14 cellular contexts compared by ENCODE assay signal in the genomic region with DNA sequence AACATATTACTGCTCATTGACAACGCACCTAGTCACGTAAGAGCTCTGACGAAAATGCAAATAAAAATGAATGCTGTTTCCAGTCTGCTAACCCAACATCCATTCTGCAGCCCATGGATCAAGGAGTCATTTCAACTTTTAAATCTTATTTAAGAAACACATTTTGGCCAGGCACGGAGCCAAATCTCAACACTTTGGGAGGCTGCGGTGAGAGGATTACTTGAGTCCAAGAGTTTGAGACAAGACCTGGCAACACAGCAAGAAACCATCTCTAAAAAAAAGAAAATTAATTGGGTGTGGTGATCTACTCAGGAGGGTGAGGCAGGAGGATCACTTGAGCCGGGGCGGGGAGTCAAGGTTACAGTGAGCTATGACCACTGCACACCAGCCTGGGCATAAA. TPM values are rescaled to one million over a fixed set of nuclear protein-coding genes. Genes with fewer than 3 reads are reported as not detected.
DNase-seq lines count a peak whose midpoint lies in the region; ATAC-seq and TF ChIP-seq lines count a peak whose summit lies in the region.
"Had no signal": no experiment of that assay in that cellular context is flagged by ENCODE, and none has a peak within 500 bp of the region (broad histone marks: within the 10 kb centered on the region; RNA-seq: fewer than 3 reads in every experiment).

No MANE protein-coding gene starts in this region.

- H2BK15ac ChIP-seq in IMR-90 (ENCODE audit: low read depth, low read length), result no peak overlapping the region

- TF ChIP-seq EP300 in tibial nerve (IDR thresholded peaks at IDR 0.05), result no peak

- intact Hi-C loops in IMR-90 (cut with micrococcal nuclease), result no loop called here

- ATAC-seq in IMR-90 (ENCODE audit: low read depth) (peak; percentile 54; the same call in 1 of the 2 replicates), esophagus mucosa (peak; percentile 44), HG02759 (IDR thresholded peaks at IDR 0.05; ENCODE audit: unreplicated experiment) (no peak)
- ATAC-seq: CD8-positive, alpha-beta T cell; HCT116 had no signal

- H3K4me2 ChIP-seq in IMR-90 (ENCODE audit: low read depth, low read length), result no peak overlapping the region

- no peak overlapping the region for H2AK5ac ChIP-seq in IMR-90 (ENCODE audit: low read depth, low read length)

- DNase-seq in DMS79 treated with DMSO at 0.1 percent for 48 hours (lab: John Stamatoyannopoulos, UW) (peak; percentile 37), IMR-90 (peak; percentile 13), NCI-H2029 (lab: John Stamatoyannopoulos, UW) (no peak), tibial nerve (ENCODE audit: low spot score in 2 of 2) (no peak)
- no peak for DNase-seq in effector memory CD4-positive, alpha-beta T cell
- DNase-seq: CD8-positive, alpha-beta T cell; COR-L47; DMS153; GF-D8 had no signal

- CTCF ChIA-PET in IMR-90 (lab: Yijun Ruan, JAX), result interaction anchor here (1.4 kb wide), 1 partner anchor 8 kb away, joined by 3 read pairs; no protein-coding TSS in a partner anchor

- H3K9me3 ChIP-seq in IMR-90 (ENCODE audit: control insufficient read depth, insufficient read depth, low read length), result no peaks in the 10 kb centered on the region
- H3K9me3 ChIP-seq in effector memory CD4-positive, alpha-beta T cell (ENCODE audit: control insufficient read depth, low read length), result no peaks in the 10 kb centered on the region
- no peaks in the 10 kb centered on the region for H3K9me3 ChIP-seq in tibial nerve

- no peak overlapping the region for H3K14ac ChIP-seq in IMR-90 (replicated peaks; ENCODE audit: low read depth, low read length)

- H3K27me3 ChIP-seq in IMR-90 (ENCODE audit: control insufficient read depth, insufficient read depth, low read length) (no peaks in the 10 kb centered on the region), tibial nerve (no peaks in the 10 kb centered on the region)
- no peaks in the 10 kb centered on the region for H3K27me3 ChIP-seq in effector memory CD4-positive, alpha-beta T cell (replicated peaks; ENCODE audit: control insufficient read depth, insufficient read depth, low read length, poor library complexity, severe bottlenecking)

- no peak overlapping the region for H2BK20ac ChIP-seq in IMR-90 (ENCODE audit: low read depth, low read length)

- WGBS in IMR-90 (ENCODE audit: extremely low coverage in 2 of 2, insufficient read length in 1 of 2), 2 experiments, result no CpG with 5 or more reads among the region's 7 CpGs
- WGBS in tibial nerve, 2 donors, result 90% methylated on average over 7 of the region's 7 CpGs

- no peak for TF ChIP-seq CTCF in IMR-90 (conservative IDR thresholded peaks at IDR 0.05; ENCODE audit: low read depth, low read length)
- no peak for TF ChIP-seq CTCF in tibial nerve (IDR thresholded peaks at IDR 0.05)

- POLR2A ChIA-PET in IMR-90 (lab: Charles Lee; ENCODE audit: unreplicated experiment), result no interaction called here

- no peak overlapping the region for H4K91ac ChIP-seq in IMR-90 (ENCODE audit: insufficient read depth, low read depth, low read length)

- H3K4ac ChIP-seq in IMR-90 (ENCODE audit: low read depth, low read length), result no peak overlapping the region

- H3K27ac ChIP-seq in IMR-90 (ENCODE audit: insufficient read depth, low read length), result no peak overlapping the region
- no peak overlapping the region for H3K27ac ChIP-seq in effector memory CD4-positive, alpha-beta T cell (ENCODE audit: insufficient read depth, low read length, poor library complexity, severe bottlenecking)
- no peak overlapping the region for H3K27ac ChIP-seq in tibial nerve

- H4K8ac ChIP-seq in IMR-90 (ENCODE audit: low read depth in 2 of 2, low read length in 2 of 2), result no peak overlapping the region

- H3K23ac ChIP-seq in IMR-90 (ENCODE audit: low read depth, low read length), result no peak overlapping the region

- H3K36me3 ChIP-seq in IMR-90 (ENCODE audit: control insufficient read depth, insufficient read depth, low read length) (peaks cover 49% of the 10 kb centered on the region), tibial nerve (peaks cover 5 to 80% (median 21%) of the 10 kb centered on the region in 3 donors)
- peaks cover 52% of the 10 kb centered on the region for H3K36me3 ChIP-seq in effector memory CD4-positive, alpha-beta T cell (ENCODE audit: control insufficient read depth, insufficient read depth, low read length)

- no peak overlapping the region for H3K18ac ChIP-seq in IMR-90 (ENCODE audit: low read depth, low read length)

- H2BK5ac ChIP-seq in IMR-90 (ENCODE audit: low read depth, low read length, poor library complexity, severe bottlenecking), result no peak overlapping the region

- no TSS peak for BruUV-seq in IMR-90 (replicated peaks; lab: Mats Ljungman, UMichigan)

- H2BK120ac ChIP-seq in IMR-90 (ENCODE audit: low read depth, low read length), result no peak overlapping the region

- peaks cover 4% of the 10 kb centered on the region; the same call in 1 of the 2 replicates for H4K20me1 ChIP-seq in IMR-90 (ENCODE audit: insufficient read depth, low read length)

- no peak overlapping the region for H3K4me3 ChIP-seq in IMR-90 (ENCODE audit: insufficient read depth, low read depth, low read length)
- H3K4me3 ChIP-seq in effector memory CD4-positive, alpha-beta T cell (ENCODE audit: insufficient read depth, low read depth, low read length, poor library complexity, severe bottlenecking), result no peak overlapping the region
- no peak overlapping the region for H3K4me3 ChIP-seq in tibial nerve

- no peak overlapping the region for H3K9ac ChIP-seq in IMR-90 (ENCODE audit: low read depth, low read length)

- H3K4me1 ChIP-seq in IMR-90 (ENCODE audit: control insufficient read depth, insufficient read depth, low read length), result peaks cover 5% of the 10 kb centered on the region; the same call in 1 of the 2 replicates
- H3K4me1 ChIP-seq in effector memory CD4-positive, alpha-beta T cell (ENCODE audit: control insufficient read depth, insufficient read depth, low read length, poor library complexity, severe bottlenecking), result no peaks in the 10 kb centered on the region
- no peaks in the 10 kb centered on the region for H3K4me1 ChIP-seq in tibial nerve

- no peak for TF ChIP-seq RAD21 in IMR-90 (IDR thresholded peaks at IDR 0.05; ENCODE audit: low read length)

- H3K56ac ChIP-seq in IMR-90 (ENCODE audit: extremely low read depth, insufficient read depth, low read length), result no peak overlapping the region

- no peak overlapping the region for H2AFZ ChIP-seq in IMR-90 (replicated peaks; ENCODE audit: low read length, poor library complexity)

- in situ Hi-C loops in IMR-90 (cut with MboI; ENCODE audit: low sequenced_read_pairs), result no loop called here

- dilution Hi-C loops in IMR-90 (cut with HindIII; ENCODE audit: low sequenced_read_pairs, unreplicated experiment), result no loop called here

- peaks cover 8% of the 10 kb centered on the region for H3K9me1 ChIP-seq in IMR-90 (ENCODE audit: insufficient read depth, low read length)

- H2AK9ac ChIP-seq in IMR-90 (replicated peaks; ENCODE audit: low read depth, low read length, poor library complexity), result no peak overlapping the region

- no peak overlapping the region for H4K5ac ChIP-seq in IMR-90 (ENCODE audit: low read depth, low read length)

- no peak for TF ChIP-seq POLR2A in IMR-90 (IDR thresholded peaks at IDR 0.05; ENCODE audit: low read depth, low read length)
- no peak for TF ChIP-seq POLR2A in tibial nerve (IDR thresholded peaks at IDR 0.05)

- H3K79me1 ChIP-seq in IMR-90 (ENCODE audit: low read depth in 1 of 2, low read length in 2 of 2), result peaks cover 15 to 20% of the 10 kb centered on the region in 2 experiments; a peak in 3 of 4 replicates

TF ChIP-seq in IMR-90, 13 proteins besides CTCF, POLR2A, EP300 and RAD21:
- TF ChIP-seq MAZ (IDR thresholded peaks at IDR 0.05; ENCODE audit: borderline replicate concordance, low read depth, low read length) (no peak), FOS (IDR thresholded peaks at IDR 0.05; ENCODE audit: low read depth, low read length) (no peak), CEBPB (IDR thresholded peaks at IDR 0.05; ENCODE audit: low read depth, low read length) (no peak), NFE2L2 (IDR thresholded peaks at IDR 0.05; ENCODE audit: low read depth, low read length) (no peak), CHD1 (IDR thresholded peaks at IDR 0.05; ENCODE audit: low read depth, low read length) (no peak), RFX5 (IDR thresholded peaks at IDR 0.05; ENCODE audit: low read depth, low read length) (no peak), SMC3 (IDR thresholded peaks at IDR 0.05; ENCODE audit: low read depth, low read length) (no peak), MAFK (IDR thresholded peaks at IDR 0.05; ENCODE audit: low read depth, low read length) (no peak)
- TF ChIP-seq, protein P1, sequence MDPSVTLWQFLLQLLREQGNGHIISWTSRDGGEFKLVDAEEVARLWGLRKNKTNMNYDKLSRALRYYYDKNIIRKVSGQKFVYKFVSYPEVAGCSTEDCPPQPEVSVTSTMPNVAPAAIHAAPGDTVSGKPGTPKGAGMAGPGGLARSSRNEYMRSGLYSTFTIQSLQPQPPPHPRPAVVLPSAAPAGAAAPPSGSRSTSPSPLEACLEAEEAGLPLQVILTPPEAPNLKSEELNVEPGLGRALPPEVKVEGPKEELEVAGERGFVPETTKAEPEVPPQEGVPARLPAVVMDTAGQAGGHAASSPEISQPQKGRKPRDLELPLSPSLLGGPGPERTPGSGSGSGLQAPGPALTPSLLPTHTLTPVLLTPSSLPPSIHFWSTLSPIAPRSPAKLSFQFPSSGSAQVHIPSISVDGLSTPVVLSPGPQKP (IDR thresholded peaks at IDR 0.05; ENCODE audit: borderline replicate concordance, low read depth, low read length), result no peak

RNA-seq across cellular contexts. Expression of a gene that starts 22.4 kb away (rescaled TPM):
- total RNA-seq in IMR-90 (2012; rRNA removed), result not detected in 2 replicates
- not detected in 2 replicates for polyA plus RNA-seq in IMR-90 (2012; rRNA removed)
- not detected in 2 replicates for polyA plus RNA-seq in IMR-90 (2012; cell fraction: cytosol; rRNA removed)
- not detected in 2 replicates for polyA plus RNA-seq in IMR-90 (2012; cell fraction: nucleus; rRNA removed; ENCODE audit: low replicate concordance)
- 8.2 TPM for total RNA-seq in esophagus mucosa
- total RNA-seq in tibial nerve, result not detected
- total RNA-seq: CD8-positive, alpha-beta T cell; HT-29 had no signal
- polyA plus RNA-seq: BJ had no signal

RNA-seq across cellular contexts. Expression of a gene that starts 42.5 kb away (rescaled TPM):
- 2.2 and 4.2 TPM in 2 replicates for total RNA-seq in IMR-90 (2012; rRNA removed)
- 6.0 and 8.3 TPM in 2 replicates for polyA plus RNA-seq in IMR-90 (2012; rRNA removed)
- 5.4 and 5.6 TPM in 2 replicates for polyA plus RNA-seq in IMR-90 (2012; cell fraction: cytosol; rRNA removed)
- 2.3 and 3.5 TPM in 2 replicates for polyA plus RNA-seq in IMR-90 (2012; cell fraction: nucleus; rRNA removed; ENCODE audit: low replicate concordance)
- 14.6 TPM for total RNA-seq in esophagus mucosa
- total RNA-seq in tibial nerve, result 10 to 100 TPM in 1 of 4 donors, 1 to 10 TPM in 3; 6.9 to 15.3 (median 8.1) TPM

Comparison
In these comparisons a context has a peak if more than half of its experiments do, and no peak if none do; other contexts are left out.
1. DNase-seq: peak in DMS79 treated with DMSO at 0.1 percent for 48 hours (single experiment) and IMR-90 (single experiment); none in effector memory CD4-positive, alpha-beta T cell (0 of 3), NCI-H2029 (single experiment) and tibial nerve (0 of 2).